Comparison of ENCODE assay signal across 30 cellular contexts in genomic region chr3:68973635-68974034, GRCh38. TPM values are rescaled to one million over a fixed set of nuclear protein-coding genes. Genes with fewer than 3 reads are reported as not detected.
DNase-seq lines count a peak whose midpoint lies in the region; ATAC-seq and TF ChIP-seq lines count a peak whose summit lies in the region.
"Had no signal": no experiment of that assay in that cellular context is flagged by ENCODE, and none has a peak within 500 bp of the region (broad histone marks: within the 10 kb centered on the region; RNA-seq: fewer than 3 reads in every experiment).

No MANE protein-coding gene starts in this region.

- intact Hi-C loops in Panc1 (cut with micrococcal nuclease; ENCODE audit: unreplicated experiment) (loop anchor here (5.0 kb wide), 1 partner anchor 81 kb away; no protein-coding TSS in a partner anchor), lower lobe of right lung (cut with DNase I) (no loop called here)

- no peak overlapping the region for H3K4me3 Mint-ChIP-seq in GM23338
- no peak overlapping the region for H3K4me3 Mint-ChIP-seq in endothelial cell (ENCODE audit: unreplicated experiment)
- H3K4me3 Mint-ChIP-seq: activated T-cell treated with anti-CD3 and anti-CD28 coated beads, Interleukin-2, amount 50 U/mL, for 72 hours; CD4-positive, CD25-positive, alpha-beta regulatory T cell; effector memory CD8-positive, alpha-beta T cell; naive thymus-derived CD8-positive, alpha-beta T cell; stimulated activated naive CD8-positive, alpha-beta T cell treated with anti-CD3 and anti-CD28 coated beads, Interleukin-15, Interleukin-2, amounts not matched to agents 100 ng/mL and 50 ng/mL, for 24 hours had no signal

- H3K36me3 Mint-ChIP-seq in GM23338 (ENCODE audit: low read depth) (peaks cover 15% of the 10 kb centered on the region), endothelial cell (ENCODE audit: low read depth, unreplicated experiment) (peaks cover 28% of the 10 kb centered on the region)

- H2AFZ ChIP-seq in GM23338: no peak overlapping the region

- H3K27ac ChIP-seq in GM23338 (ENCODE audit: low read depth): no peak overlapping the region
- H3K27ac ChIP-seq in Panc1 (ENCODE audit: low read length): no peak overlapping the region
- no peak overlapping the region for H3K27ac ChIP-seq in lower lobe of right lung
- H3K27ac ChIP-seq: brain microvascular endothelial cell, colonic mucosa, prostate gland, thoracic aorta, uterus had no signal

- in situ Hi-C loops in Panc1 (cut with HindIII; ENCODE audit: low pct_unique_long_range_greater_than_20kb, low sequenced_read_pairs): no loop called here

- POLR2A ChIA-PET in Panc1 (lab: Charles Lee): no interaction called here

- ATAC-seq in GM23338: peak; percentile 25; the same call in 1 of the 3 replicates
- ATAC-seq in Panc1: 0 out of 2 replicates have a peak, but pooled peaks have one; percentile 50
- peak; percentile 33 to 64 for ATAC-seq in lower lobe of right lung
- no peak for ATAC-seq in HG03571 (IDR thresholded peaks at IDR 0.05; ENCODE audit: unreplicated experiment)
- no peak for ATAC-seq in HG03432 (IDR thresholded peaks at IDR 0.05; ENCODE audit: unreplicated experiment)
- ATAC-seq: activated T-cell treated with anti-CD3 and anti-CD28 coated beads, Interleukin-2, amount 50 U/mL, for 72 hours; effector memory CD8-positive, alpha-beta T cell; naive thymus-derived CD8-positive, alpha-beta T cell; PC-3 had no signal

- no peaks in the 10 kb centered on the region for H3K79me2 ChIP-seq in GM23338 (replicated peaks; ENCODE audit: insufficient read depth)

- no peaks in the 10 kb centered on the region for H3K9me3 ChIP-seq in Panc1 (ENCODE audit: control insufficient read depth, insufficient read depth, low read depth, low read length)
- no peaks in the 10 kb centered on the region for H3K9me3 ChIP-seq in lower lobe of right lung
- H3K9me3 ChIP-seq: colonic mucosa, prostate gland, thoracic aorta, uterus had no signal

- no TSS peak for BruUV-seq in Panc1 (replicated peaks; lab: Mats Ljungman, UMichigan)

- H4K20me1 ChIP-seq in GM23338 (replicated peaks; ENCODE audit: insufficient read depth): no peaks in the 10 kb centered on the region

- TF ChIP-seq CTCF in GM23338 (conservative IDR thresholded peaks at IDR 0.05; ENCODE audit: low read depth in 2 of 2): peak; percentile 24 to 38; a peak in 1 of 4 replicates
- no peak for TF ChIP-seq CTCF in Panc1 (IDR thresholded peaks at IDR 0.05)
- TF ChIP-seq CTCF in endothelial cell (IDR thresholded peaks at IDR 0.05; ENCODE audit: unreplicated experiment): no peak
- TF ChIP-seq CTCF in lower lobe of right lung (IDR thresholded peaks at IDR 0.05): no peak

- H3K27ac Mint-ChIP-seq in GM23338 (no peak overlapping the region), endothelial cell (ENCODE audit: unreplicated experiment) (peak overlapping the region; percentile 72)
- H3K27ac Mint-ChIP-seq: activated T-cell treated with anti-CD3 and anti-CD28 coated beads, Interleukin-2, amount 50 U/mL, for 72 hours; CD4-positive, CD25-positive, alpha-beta regulatory T cell; naive thymus-derived CD8-positive, alpha-beta T cell; stimulated activated naive CD8-positive, alpha-beta T cell treated with anti-CD3 and anti-CD28 coated beads, Interleukin-15, Interleukin-2, amounts not matched to agents 100 ng/mL and 50 ng/mL, for 24 hours had no signal

- H3K27me3 ChIP-seq in GM23338 (ENCODE audit: insufficient read depth) (no peaks in the 10 kb centered on the region), Panc1 (ENCODE audit: control insufficient read depth, insufficient read depth, low read length) (no peaks in the 10 kb centered on the region; the same call in none of the 2 replicates), lower lobe of right lung (ENCODE audit: low read depth) (no peaks in the 10 kb centered on the region)
- H3K27me3 ChIP-seq: brain microvascular endothelial cell, colonic mucosa, uterus had no signal

- H3K4me2 ChIP-seq in GM23338: no peak overlapping the region

- H3K4me3 ChIP-seq in GM23338: no peak overlapping the region
- no peak overlapping the region for H3K4me3 ChIP-seq in Panc1 (ENCODE audit: low read depth in 2 of 2, low read length in 2 of 2)
- no peak overlapping the region for H3K4me3 ChIP-seq in lower lobe of right lung
- H3K4me3 ChIP-seq: colonic mucosa, prostate gland, thoracic aorta, uterus had no signal

- no peaks in the 10 kb centered on the region for H3F3A ChIP-seq in GM23338 (replicated peaks; ENCODE audit: low read depth)

- H3K9me3 Mint-ChIP-seq in GM23338: no peaks in the 10 kb centered on the region
- H3K9me3 Mint-ChIP-seq in endothelial cell (ENCODE audit: unreplicated experiment): no peaks in the 10 kb centered on the region
- H3K9me3 Mint-ChIP-seq: activated T-cell treated with anti-CD3 and anti-CD28 coated beads, Interleukin-2, amount 50 U/mL, for 72 hours; effector memory CD8-positive, alpha-beta T cell; naive thymus-derived CD8-positive, alpha-beta T cell; stimulated activated naive CD8-positive, alpha-beta T cell treated with anti-CD3 and anti-CD28 coated beads, Interleukin-15, Interleukin-2, amounts not matched to agents 100 ng/mL and 50 ng/mL, for 24 hours had no signal

- H3K36me3 ChIP-seq in GM23338 (ENCODE audit: insufficient read depth) (0 out of 2 replicates have a peak, but pooled peaks cover 14% of the 10 kb centered on the region), Panc1 (ENCODE audit: control insufficient read depth, insufficient read depth, low read length) (peaks cover 6% of the 10 kb centered on the region; the same call in 1 of the 2 replicates), lower lobe of right lung (peaks cover 29% of the 10 kb centered on the region)
- H3K36me3 ChIP-seq: colonic mucosa, prostate gland, uterus had no signal

- H3K4me1 Mint-ChIP-seq in GM23338 (peaks cover 12% of the 10 kb centered on the region), endothelial cell (ENCODE audit: unreplicated experiment) (peaks cover 23% of the 10 kb centered on the region)
- H3K4me1 Mint-ChIP-seq: CD4-positive, CD25-positive, alpha-beta regulatory T cell; naive thymus-derived CD8-positive, alpha-beta T cell had no signal

- H3K4me1 ChIP-seq in GM23338 (ENCODE audit: insufficient read depth): no peaks in the 10 kb centered on the region
- no peaks in the 10 kb centered on the region for H3K4me1 ChIP-seq in Panc1 (ENCODE audit: control insufficient read depth, insufficient read depth, low read length)
- H3K4me1 ChIP-seq in lower lobe of right lung: no peaks in the 10 kb centered on the region
- H3K4me1 ChIP-seq: colonic mucosa, prostate gland, uterus had no signal

- CTCF ChIA-PET in Panc1 (lab: Charles Lee): no interaction called here

- no peaks in the 10 kb centered on the region for H3K27me3 Mint-ChIP-seq in GM23338 (ENCODE audit: insufficient read depth, low read depth, poor library complexity)
- H3K27me3 Mint-ChIP-seq in endothelial cell (ENCODE audit: unreplicated experiment): peaks cover 5% of the 10 kb centered on the region

- no peaks in the 10 kb centered on the region for H3K9me2 ChIP-seq in GM23338 (ENCODE audit: insufficient read depth)

- DNase-seq in GM23338 (ENCODE audit: low spot score): peak; percentile 39
- DNase-seq in Panc1 (ENCODE audit: low read depth, low spot score): no peak
- peak; percentile 16 for DNase-seq in endothelial cell (ENCODE audit: low spot score)
- no peak for DNase-seq in lower lobe of right lung
- no peak for DNase-seq in NCI-H2171 (lab: John Stamatoyannopoulos, UW)
- DNase-seq: activated CD4-positive, alpha-beta T cell treated with anti-CD3 and anti-CD28 coated beads, Interleukin-2, amount 50 U/mL, for 4 hours; activated naive CD4-positive, alpha-beta T cell treated with Interleukin-2 at 50 U/mL for 16 hours; activated T-cell treated with anti-CD3 and anti-CD28 coated beads, Interleukin-2, amount 50 U/mL, for 72 hours; amniotic stem cell; brain microvascular endothelial cell; colonic mucosa; DMS 273 treated with DMSO at 0.1 percent for 48 hours; effector memory CD8-positive, alpha-beta T cell; HCEC 1CT; hypothalamus; Karpas-422; naive thymus-derived CD8-positive, alpha-beta T cell; NCI-H510A; nucleus accumbens; PC-3; SHP77; T1000; uterus had no signal

TF ChIP-seq in GM23338, 12 proteins besides CTCF, POLR2A, EP300 and RAD21 (continues in another document):
- TF ChIP-seq POLR2AphosphoS5 (IDR thresholded peaks at IDR 0.05; ENCODE audit: low read depth) (no peak), STAT1 (IDR thresholded peaks at IDR 0.05; ENCODE audit: unreplicated experiment) (no peak), EZH2phosphoT487 (IDR thresholded peaks at IDR 0.05; ENCODE audit: unreplicated experiment) (no peak), ZNF331 (CRISPR knock-in tag; IDR thresholded peaks at IDR 0.05; ENCODE audit: low read depth) (no peak), CREB1 (CRISPR knock-in tag; IDR thresholded peaks at IDR 0.05; ENCODE audit: low read depth) (no peak), NANOG (IDR thresholded peaks at IDR 0.05; ENCODE audit: borderline replicate concordance) (no peak), JUNB (IDR thresholded peaks at IDR 0.05; ENCODE audit: unreplicated experiment) (no peak), ZNF114 (CRISPR knock-in tag; IDR thresholded peaks at IDR 0.05) (no peak)

RNA-seq across cellular contexts. Expression of gene EOGT, which starts 39.8 kb away (rescaled TPM):
- total RNA-seq in GM23338 (2014; rRNA removed; shearing (Covaris generic)): 26.8 and 27.2 TPM in 2 replicates
- polyA plus RNA-seq in GM23338 (2016; fragmentation: Nextera tagmentation; extraction: Ambion mirVana): 11.9 and 12.5 TPM in 2 replicates
- total RNA-seq in Panc1 (2021; ENCODE audit: unreplicated experiment): 29.1 TPM
- 11.6 TPM for polyA plus RNA-seq in Panc1 (2012; ENCODE audit: insufficient read length)
- 165 TPM for total RNA-seq in endothelial cell (ENCODE audit: unreplicated experiment)
- 35.7 TPM for total RNA-seq in lower lobe of right lung

RNA-seq across cellular contexts. Expression of gene TAFA4, which starts 41.3 kb away (rescaled TPM):
- 18.8 and 24.7 TPM in 2 replicates for total RNA-seq in GM23338 (2014; rRNA removed; shearing (Covaris generic))
- 4.3 and 5.5 TPM in 2 replicates for polyA plus RNA-seq in GM23338 (2016; fragmentation: Nextera tagmentation; extraction: Ambion mirVana)
- not detected for total RNA-seq in Panc1 (2021; ENCODE audit: unreplicated experiment)
- polyA plus RNA-seq in Panc1 (2012; ENCODE audit: insufficient read length): not detected
- total RNA-seq in endothelial cell (ENCODE audit: unreplicated experiment): 2.7 TPM
- not detected for total RNA-seq in lower lobe of right lung
- total RNA-seq: activated T-cell treated with anti-CD3 and anti-CD28 coated beads, Interleukin-2, amount 50 U/mL, for 72 hours; CD4-positive, CD25-positive, alpha-beta regulatory T cell; naive thymus-derived CD8-positive, alpha-beta T cell; PC-3; thoracic aorta had no signal
- polyA plus RNA-seq: CD4-positive, CD25-positive, alpha-beta regulatory T cell; keratinocyte; naive thymus-derived CD8-positive, alpha-beta T cell had no signal

Comparison
In these comparisons a context has a peak if more than half of its experiments do, and no peak if none do; other contexts are left out.
1. ATAC-seq: peak in GM23338 (single experiment), Panc1 (single experiment) and lower lobe of right lung (2 of 2); none in HG03571 (single experiment) and HG03432 (single experiment).
2. DNase-seq: peak in GM23338 (single experiment) and endothelial cell (single experiment); none in Panc1 (single experiment), lower lobe of right lung (single experiment) and NCI-H2171 (single experiment).
3. CTCF ChIP-seq: peak in GM23338 (2 of 2); none in Panc1 (single experiment), endothelial cell (single experiment) and lower lobe of right lung (single experiment).